25 cellular contexts compared by ENCODE assay signal in genomic region chr15:33433821-33434220, GRCh38.
"Had no signal": no experiment of that assay in that cellular context is flagged by ENCODE, and none has a peak within 500 bp of the region (broad histone marks: within the 10 kb centered on the region; RNA-seq: fewer than 3 reads in every experiment).

No MANE protein-coding gene starts in this region.

- DNase-seq: stimulated activated CD4-positive, alpha-beta T cell treated with anti-CD3 and anti-CD28 coated beads, Interleukin-2, amount 100 ng/mL, for 48 hours; stimulated activated CD4-positive, alpha-beta T cell treated with anti-CD3 and anti-CD28 coated beads, Interleukin-4, amount 100 ng/mL, for 1 hour; stimulated activated CD4-positive, alpha-beta T cell treated with anti-CD3 and anti-CD28 coated beads, Interleukin-4, amount 100 ng/mL, for 24 hours; stimulated activated CD4-positive, alpha-beta T cell treated with anti-CD3 and anti-CD28 coated beads, Interleukin-4, amount 100 ng/mL, for 4 hours; stimulated activated CD8-positive, alpha-beta memory T cell treated with anti-CD3 and anti-CD28 coated beads, Interleukin-4, amount 100 ng/mL, for 48 hours; stimulated activated naive B cell treated with anti-CD40 and anti-IgM and Interleukin-4, amounts not matched to agents 10 μg/mL and 1 μg/mL and 100 μg/mL, for 72 hours; stimulated activated naive CD4-positive, alpha-beta T cell; stimulated activated naive CD4-positive, alpha-beta T cell treated with Interleukin-2 at 50 U/mL for 16 hours; stimulated activated naive CD8-positive, alpha-beta T cell treated with anti-CD3 and anti-CD28 coated beads, Interleukin-15, amount 100 ng/mL, for 72 hours; stimulated activated naive CD8-positive, alpha-beta T cell treated with anti-CD3 and anti-CD28 coated beads, Interleukin-15, Interleukin-2, amounts not matched to agents 100 U/mL and 50 U/mL, for 24 hours; stomach; substantia nigra; testis; thyroid gland; tibial artery; transverse colon; upper lobe of left lung; upper lobe of right lung; uterus had no signal

- H3K27me3 ChIP-seq: stomach, suprapubic skin, testis, thyroid gland, tibial artery, tibial nerve, transverse colon, upper lobe of left lung, upper lobe of right lung, uterus, vagina had no signal

- H3K4me3 ChIP-seq: stomach, suprapubic skin, testis, thoracic aorta, thyroid gland, tibial artery, tibial nerve, transverse colon, upper lobe of left lung, upper lobe of right lung, uterus, vagina had no signal

- H3K27ac ChIP-seq: stomach, suprapubic skin, testis, thoracic aorta, thyroid gland, tibial artery, tibial nerve, transverse colon, upper lobe of left lung, upper lobe of right lung, uterus, vagina had no signal

- H3K4me1 ChIP-seq: stomach, suprapubic skin, testis, thyroid gland, tibial artery, tibial nerve, transverse colon, upper lobe of left lung, upper lobe of right lung, uterus, vagina had no signal

- H3K9me3 ChIP-seq: suprapubic skin, testis, thoracic aorta, thyroid gland, tibial artery, transverse colon, upper lobe of left lung, upper lobe of right lung, vagina had no signal

- ATAC-seq: stimulated activated effector memory CD8-positive, alpha-beta T cell treated with anti-CD3 and anti-CD28 coated beads, Interleukin-12 subunit alpha, Interleukin-12 subunit beta, amount 100 ng/mL, for 72 hours; stimulated activated memory B cell treated with anti-CD40 and anti-IgM and Interleukin-4, amounts not matched to agents 10 μg/mL and 1 μg/mL and 100 μg/mL, for 72 hours; stimulated activated naive B cell treated with anti-CD40 and anti-IgM and Interleukin-4, amounts not matched to agents 10 μg/mL and 1 μg/mL and 100 μg/mL, for 72 hours; stimulated activated naive CD8-positive, alpha-beta T cell treated with anti-CD3 and anti-CD28 coated beads, Interleukin-15, amount 100 ng/mL, for 72 hours; stimulated activated naive CD8-positive, alpha-beta T cell treated with anti-CD3 and anti-CD28 coated beads, Interleukin-15, Interleukin-2, amounts not matched to agents 100 U/mL and 50 U/mL, for 24 hours; upper lobe of right lung had no signal

- H3K36me3 ChIP-seq: stomach, suprapubic skin, thoracic aorta, thyroid gland, tibial artery, tibial nerve, transverse colon, upper lobe of left lung, upper lobe of right lung, uterus, vagina had no signal
